In genomic region chr5:1006656-1007071, GRCh38 we compare ENCODE assay signal across 17 cellular contexts. TPM values are rescaled to one million over a fixed set of nuclear protein-coding genes. Genes with fewer than 3 reads are reported as not detected.
DNase-seq lines count a peak whose midpoint lies in the region; ATAC-seq and TF ChIP-seq lines count a peak whose summit lies in the region.
"Had no signal": no experiment of that assay in that cellular context is flagged by ENCODE, and none has a peak within 500 bp of the region (broad histone marks: within the 10 kb centered on the region; RNA-seq: fewer than 3 reads in every experiment).

No MANE protein-coding gene starts in this region.

- no peak overlapping the region for H3K27ac Mint-ChIP-seq in CD4-positive, alpha-beta T cell
- H3K27ac Mint-ChIP-seq: activated CD4-positive, alpha-beta memory T cell treated with anti-CD3 and anti-CD28 coated beads for 36 hours had no signal

- no peak overlapping the region for H4K8ac ChIP-seq in neuronal stem cell (ENCODE audit: low read depth, low read length)

- peaks cover 95% of the 10 kb centered on the region for H3K4me1 ChIP-seq in BLaER1
- peaks cover 4 to 19% of the 10 kb centered on the region in 2 donors for H3K4me1 ChIP-seq in adrenal gland (replicated peaks in 1 of 2)
- peaks cover 6 to 18% of the 10 kb centered on the region in 2 donors for H3K4me1 ChIP-seq in neuronal stem cell (ENCODE audit: control insufficient read depth in 2 of 2, insufficient read depth in 1 of 2, low read depth in 1 of 2, low read length in 2 of 2)

- ATAC-seq in CD4-positive, alpha-beta T cell (ENCODE audit: poor library complexity), result no peak
- ATAC-seq in GM21381 (IDR thresholded peaks at IDR 0.05; ENCODE audit: unreplicated experiment) (no peak), HG03354 (IDR thresholded peaks at IDR 0.05; ENCODE audit: poor library complexity, severe bottlenecking, unreplicated experiment) (no peak)

- H3K27ac ChIP-seq in BLaER1 (no peak overlapping the region), adrenal gland (no peak overlapping the region), neuronal stem cell (replicated peaks; ENCODE audit: low read length) (no peak overlapping the region)
- H3K27ac ChIP-seq in CD4-positive, alpha-beta T cell (ENCODE audit: low read depth, low read length), result no peak overlapping the region
- H3K27ac ChIP-seq: C4-2B, esophagus squamous epithelium, skin epidermis had no signal

- H2AK5ac ChIP-seq in neuronal stem cell (ENCODE audit: low read depth, low read length), result peak overlapping the region; percentile 4

- H3K4me3 ChIP-seq in BLaER1 (no peak overlapping the region), adrenal gland (no peak overlapping the region), neuronal stem cell (ENCODE audit: low read length in 2 of 2) (no peak overlapping the region)
- H3K4me3 ChIP-seq: esophagus squamous epithelium, skin epidermis had no signal

- H3K23ac ChIP-seq in neuronal stem cell (ENCODE audit: low read depth, low read length, poor library complexity), result no peak overlapping the region

- H3K9ac ChIP-seq in BLaER1, result no peak overlapping the region
- H3K9ac ChIP-seq in neuronal stem cell (ENCODE audit: low read depth, low read length, poor library complexity), result no peak overlapping the region

- H2BK120ac ChIP-seq in neuronal stem cell (ENCODE audit: low read depth, low read length), result no peak overlapping the region

- H2BK5ac ChIP-seq in neuronal stem cell (ENCODE audit: low read length), result no peak overlapping the region

- peaks cover 29% of the 10 kb centered on the region for H3K4me1 Mint-ChIP-seq in CD4-positive, alpha-beta T cell (ENCODE audit: low read depth)

- H3K4ac ChIP-seq in neuronal stem cell (ENCODE audit: low read length), result no peak overlapping the region

- 80 to 85% (median 85%) methylated on average over 1 to 5 of the region's 5 CpGs; no CpG with 5 or more reads in 1 of the 4 donors for WGBS in adrenal gland, 4 donors
- no CpG with 5 or more reads among the region's 5 CpGs for WGBS in neuronal stem cell (ENCODE audit: extremely low coverage in 2 of 2, insufficient read length in 2 of 2, insufficient replicate concordance in 1 of 2), 2 donors

- TF ChIP-seq POLR2A in adrenal gland (IDR thresholded peaks at IDR 0.05), result no peak

- H3K27me3 ChIP-seq in BLaER1, result peaks cover 72% of the 10 kb centered on the region
- peaks cover 57% of the 10 kb centered on the region for H3K27me3 ChIP-seq in CD4-positive, alpha-beta T cell (ENCODE audit: control insufficient read depth, insufficient read depth, low read length)
- H3K27me3 ChIP-seq in adrenal gland, result peaks cover 37% of the 10 kb centered on the region
- H3K27me3 ChIP-seq in neuronal stem cell (ENCODE audit: control insufficient read depth in 3 of 3, insufficient read depth in 3 of 3, low read depth in 1 of 3, low read length in 3 of 3), result peaks cover 8 to 65% (median 63%) of the 10 kb centered on the region in 3 experiments

- H3K79me1 ChIP-seq in neuronal stem cell (ENCODE audit: low read depth, low read length), result no peaks in the 10 kb centered on the region

- H2BK12ac ChIP-seq in neuronal stem cell (ENCODE audit: low read length), result no peak overlapping the region

- peaks cover 26% of the 10 kb centered on the region for H4K20me1 ChIP-seq in BLaER1

- H3K9me3 ChIP-seq in BLaER1 (no peaks in the 10 kb centered on the region), adrenal gland (replicated peaks in 1 of 3) (no peaks in the 10 kb centered on the region), neuronal stem cell (replicated peaks in 1 of 2; ENCODE audit: control insufficient read depth in 2 of 2, insufficient read depth in 1 of 2, low read depth in 1 of 2, low read length in 2 of 2) (no peaks in the 10 kb centered on the region)
- H3K9me3 ChIP-seq in CD4-positive, alpha-beta T cell (ENCODE audit: control insufficient read depth, low read length), result no peaks in the 10 kb centered on the region
- H3K9me3 ChIP-seq: esophagus squamous epithelium had no signal

- CTCF ChIA-PET in CD4-positive, alpha-beta T cell (lab: Charles Lee), result no interaction called here

- H3K27me3 Mint-ChIP-seq in CD4-positive, alpha-beta T cell, result peaks cover 44% of the 10 kb centered on the region

- peak overlapping the region; percentile 54 for H3K4me3 Mint-ChIP-seq in CD4-positive, alpha-beta T cell
- H3K4me3 Mint-ChIP-seq: activated CD4-positive, alpha-beta memory T cell treated with anti-CD3 and anti-CD28 coated beads for 36 hours had no signal

- H3K4me2 ChIP-seq in BLaER1 (peak overlapping the region; percentile 100), neuronal stem cell (ENCODE audit: insufficient read depth, low read length, poor library complexity, severe bottlenecking) (no peak overlapping the region)

- TF ChIP-seq CTCF in CD4-positive, alpha-beta T cell (IDR thresholded peaks at IDR 0.05), result no peak
- TF ChIP-seq CTCF in adrenal gland (IDR thresholded peaks at IDR 0.05), result no peak

- H2BK15ac ChIP-seq in neuronal stem cell (ENCODE audit: low read length), result peak overlapping the region; percentile 88

- no peak overlapping the region for H4K91ac ChIP-seq in neuronal stem cell (ENCODE audit: low read depth, low read length, poor library complexity)

- H3K14ac ChIP-seq in neuronal stem cell (ENCODE audit: low read length), result no peak overlapping the region

- no peak overlapping the region for H2AFZ ChIP-seq in neuronal stem cell (ENCODE audit: low read length)

- intact Hi-C loops in CD4-positive, alpha-beta T cell (cut with DNase I, micrococcal nuclease), result no loop called here
- intact Hi-C loops in adrenal gland (cut with DNase I), result loop anchor here (10.0 kb wide), 1 partner anchor 138 kb away; no protein-coding TSS in a partner anchor

- no peak overlapping the region for H3K18ac ChIP-seq in neuronal stem cell (ENCODE audit: low read length)

- POLR2A ChIA-PET in CD4-positive, alpha-beta T cell (lab: Charles Lee), result no interaction called here

- no peaks in the 10 kb centered on the region for H3K36me3 Mint-ChIP-seq in CD4-positive, alpha-beta T cell (ENCODE audit: low read depth)
- H3K36me3 Mint-ChIP-seq: activated CD4-positive, alpha-beta memory T cell treated with anti-CD3 and anti-CD28 coated beads for 36 hours had no signal

- peak in 1 of 10 experiments; percentile 28 for DNase-seq in CD4-positive, alpha-beta T cell
- DNase-seq in adrenal gland (peak in 6 of 7 donors; percentile 0 to 28 (median 7)), neuronal stem cell (ENCODE audit: low spot score) (no peak), NCI-H1105 (lab: John Stamatoyannopoulos, UW) (no peak), NCI-H82 (lab: John Stamatoyannopoulos, UW) (no peak)
- DNase-seq: activated CD4-positive, alpha-beta memory T cell treated with anti-CD3 and anti-CD28 coated beads for 36 hours; esophagus squamous epithelium; GOT3; kidney glomerular epithelial cell; MV-4-11; NCI-H774; SHP77 had no signal

- H3K9me3 Mint-ChIP-seq in CD4-positive, alpha-beta T cell, result no peaks in the 10 kb centered on the region
- H3K9me3 Mint-ChIP-seq: activated CD4-positive, alpha-beta memory T cell treated with anti-CD3 and anti-CD28 coated beads for 36 hours had no signal

- H3K36me3 ChIP-seq in BLaER1 (peaks cover 7% of the 10 kb centered on the region), adrenal gland (replicated peaks in 1 of 2) (no peaks in the 10 kb centered on the region), neuronal stem cell (replicated peaks in 1 of 2; ENCODE audit: control insufficient read depth in 2 of 2, insufficient read depth in 2 of 2, low read length in 2 of 2) (no peaks in the 10 kb centered on the region)
- H3K36me3 ChIP-seq: esophagus squamous epithelium had no signal

RNA-seq across cellular contexts. Expression of gene NKD2, which starts 1.9 kb away (rescaled TPM):
- under 1 TPM; 0.17 to 0.30 TPM for total RNA-seq in CD4-positive, alpha-beta T cell
- 10 to 100 TPM in 4 of 8 donors, 1 to 10 TPM in 4; 5.9 to 25.5 (median 10.8) TPM for total RNA-seq in adrenal gland
- polyA plus RNA-seq in adrenal gland, result 10 to 100 TPM in 2 of 3 donors, under 1 TPM in 1; 0.92 to 32.8 (median 18.1) TPM
- polyA plus RNA-seq in neuronal stem cell (2013, experiment 1 of 2), result 11.1 TPM
- 11.1 TPM for polyA plus RNA-seq in neuronal stem cell (2013, experiment 2 of 2)

Comparison
In these comparisons a context has a peak if more than half of its experiments do, and no peak if none do; other contexts are left out.
1. DNase-seq: peak in adrenal gland (6 of 7); none in neuronal stem cell (single experiment), NCI-H1105 (single experiment) and NCI-H82 (single experiment).
2. RNA of gene NKD2, which starts 1.9 kb away (total RNA-seq): 5.9 to 25.5 TPM in adrenal gland; 0.17 to 0.30 TPM in CD4-positive, alpha-beta T cell; every median in the first group is over 4 times any median in the second.
3. intact Hi-C loops: an anchor here in adrenal gland (10.0 kb wide); none called in CD4-positive, alpha-beta T cell.